20 cellular contexts compared by ENCODE assay signal in the genomic region with DNA sequence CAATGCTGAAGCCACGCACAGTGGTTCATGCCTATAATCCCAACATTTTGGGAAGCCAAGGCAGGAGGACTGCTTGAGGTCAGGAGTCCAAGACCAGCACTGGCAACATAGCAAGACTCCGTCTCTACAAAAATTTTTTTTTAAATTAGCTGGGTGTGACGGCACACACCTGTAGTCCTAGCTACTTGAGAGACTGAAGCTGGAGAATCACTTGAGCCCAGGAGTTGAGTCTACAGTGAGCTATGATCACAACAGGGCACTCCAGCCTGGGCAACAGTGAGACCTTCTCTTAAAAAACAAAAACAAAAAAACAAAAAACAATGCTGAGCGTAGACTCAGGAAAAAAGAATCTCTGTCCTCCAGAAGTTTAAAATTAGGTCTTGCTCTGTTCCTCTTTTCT. TPM values are rescaled to one million over a fixed set of nuclear protein-coding genes. Genes with fewer than 3 reads are reported as not detected.
A peak's percentile ranks its signal among the peaks of the same experiment; 100 is the strongest.
DNase-seq lines count a peak whose midpoint lies in the region; ATAC-seq and TF ChIP-seq lines count a peak whose summit lies in the region.
"Had no signal": no experiment of that assay in that cellular context is flagged by ENCODE, and none has a peak within 500 bp of the region (broad histone marks: within the 10 kb centered on the region; RNA-seq: fewer than 3 reads in every experiment).

No MANE protein-coding gene starts in this region.

- no peak overlapping the region for H4K5ac ChIP-seq in IMR-90 (ENCODE audit: low read depth, low read length)

- H2BK5ac ChIP-seq in IMR-90 (ENCODE audit: low read depth, low read length, poor library complexity, severe bottlenecking): peak overlapping the region; percentile 12

- no peak overlapping the region for H3K9ac ChIP-seq in IMR-90 (ENCODE audit: low read depth, low read length)

- H2AK5ac ChIP-seq in IMR-90 (ENCODE audit: low read depth, low read length): no peak overlapping the region

- no peak overlapping the region for H3K27ac ChIP-seq in CD4-positive, alpha-beta T cell (ENCODE audit: low read depth, low read length)
- H3K27ac ChIP-seq in IMR-90 (ENCODE audit: insufficient read depth, low read length) (no peak overlapping the region), caudate nucleus (ENCODE audit: low read depth, low read length) (peak overlapping the region; percentile 38), spleen (peak overlapping the region in 6 of 8 donors; percentile 24 to 100 (median 93)), heart right ventricle (peak overlapping the region in 3 of 10 donors; percentile 8 to 90 (median 17))
- H3K27ac ChIP-seq: prostate gland, SJSA1, suprapubic skin had no signal

- H3K27me3 ChIP-seq in CD4-positive, alpha-beta T cell (ENCODE audit: control insufficient read depth, insufficient read depth, low read length): no peaks in the 10 kb centered on the region
- no peaks in the 10 kb centered on the region for H3K27me3 ChIP-seq in IMR-90 (ENCODE audit: control insufficient read depth, insufficient read depth, low read length)
- no peaks in the 10 kb centered on the region for H3K27me3 ChIP-seq in spleen (replicated peaks in 1 of 7)
- H3K27me3 ChIP-seq in heart right ventricle: no peaks in the 10 kb centered on the region
- H3K27me3 ChIP-seq: adrenal gland, SJSA1, suprapubic skin had no signal

- H3K4ac ChIP-seq in IMR-90 (ENCODE audit: low read depth, low read length): no peak overlapping the region

- H2AFZ ChIP-seq in IMR-90 (replicated peaks; ENCODE audit: low read length, poor library complexity): no peak overlapping the region

- 90% methylated on average over 2 of the region's 4 CpGs; no CpG with 5 or more reads in 1 of the 2 experiments for WGBS in IMR-90 (ENCODE audit: extremely low coverage in 2 of 2, insufficient read length in 1 of 2), 2 experiments
- WGBS in spleen, 5 donors: 83 to 91% (median 86%) methylated on average over 4 of the region's 4 CpGs
- 89 to 94% methylated on average over 4 of the region's 4 CpGs for WGBS in heart right ventricle, 2 donors

- no peak overlapping the region for H3K14ac ChIP-seq in IMR-90 (replicated peaks; ENCODE audit: low read depth, low read length)

- peaks cover 34% of the 10 kb centered on the region for H3K36me3 ChIP-seq in IMR-90 (ENCODE audit: control insufficient read depth, insufficient read depth, low read length)
- H3K36me3 ChIP-seq in spleen: peaks cover 3 to 73% (median 41%) of the 10 kb centered on the region in 6 donors
- peaks cover 0 to 82% (median 16%) of the 10 kb centered on the region in 9 donors for H3K36me3 ChIP-seq in heart right ventricle
- H3K36me3 ChIP-seq: prostate gland had no signal

- TF ChIP-seq CTCF in CD4-positive, alpha-beta T cell (IDR thresholded peaks at IDR 0.05): no peak
- no peak for TF ChIP-seq CTCF in IMR-90 (conservative IDR thresholded peaks at IDR 0.05; ENCODE audit: low read depth, low read length)
- no peak for TF ChIP-seq CTCF in spleen (IDR thresholded peaks at IDR 0.05 in 8 of 11, conservative IDR thresholded peaks at IDR 0.05 in 3 of 11)
- TF ChIP-seq CTCF in heart right ventricle (IDR thresholded peaks at IDR 0.05): no peak

- no peak overlapping the region for H2BK20ac ChIP-seq in IMR-90 (ENCODE audit: low read depth, low read length)

- in situ Hi-C loops in IMR-90 (cut with MboI; ENCODE audit: low sequenced_read_pairs): no loop called here

- H4K8ac ChIP-seq in IMR-90 (ENCODE audit: low read depth in 2 of 2, low read length in 2 of 2): no peak overlapping the region

- H3K4me3 Mint-ChIP-seq in CD4-positive, alpha-beta T cell: no peak overlapping the region
- H3K4me3 Mint-ChIP-seq: WTC11 had no signal

- POLR2A ChIA-PET in CD4-positive, alpha-beta T cell (lab: Charles Lee): interaction anchor here (0.9 to 1.3 kb wide), 2 partner anchors 21 to 65 kb away, joined by 3 read pairs; no protein-coding TSS in a partner anchor
- POLR2A ChIA-PET in IMR-90 (lab: Charles Lee; ENCODE audit: unreplicated experiment): interaction anchor here (0.6 kb wide), 1 partner anchor 113 kb away, joined by 3 read pairs; no protein-coding TSS in a partner anchor

- H3K79me1 ChIP-seq in IMR-90 (ENCODE audit: low read depth in 1 of 2, low read length in 2 of 2): peaks cover 20 to 69% of the 10 kb centered on the region in 2 experiments

- H2BK15ac ChIP-seq in IMR-90 (ENCODE audit: low read depth, low read length): no peak overlapping the region

- no peak overlapping the region for H3K18ac ChIP-seq in IMR-90 (ENCODE audit: low read depth, low read length)

- peaks cover 35% of the 10 kb centered on the region for H4K20me1 ChIP-seq in IMR-90 (ENCODE audit: insufficient read depth, low read length)

- no peaks in the 10 kb centered on the region for H3K9me3 Mint-ChIP-seq in CD4-positive, alpha-beta T cell
- H3K9me3 Mint-ChIP-seq: WTC11 had no signal

- no peak overlapping the region for H3K56ac ChIP-seq in IMR-90 (ENCODE audit: extremely low read depth, insufficient read depth, low read length)

- TF ChIP-seq POLR2A in IMR-90 (IDR thresholded peaks at IDR 0.05; ENCODE audit: low read depth, low read length) (no peak), spleen (IDR thresholded peaks at IDR 0.05) (no peak)

- CTCF ChIA-PET in CD4-positive, alpha-beta T cell (lab: Charles Lee): no interaction called here
- CTCF ChIA-PET in IMR-90 (lab: Yijun Ruan, JAX): no interaction called here

- H3K27me3 Mint-ChIP-seq in CD4-positive, alpha-beta T cell: no peaks in the 10 kb centered on the region

- peaks cover 11% of the 10 kb centered on the region for H3K4me1 ChIP-seq in IMR-90 (ENCODE audit: control insufficient read depth, insufficient read depth, low read length)
- peaks cover 76 to 100% (median 95%) of the 10 kb centered on the region in 6 donors for H3K4me1 ChIP-seq in spleen
- peaks cover 0 to 97% (median 63%) of the 10 kb centered on the region in 9 donors for H3K4me1 ChIP-seq in heart right ventricle
- H3K4me1 ChIP-seq: prostate gland had no signal

- no TSS peak for BruUV-seq in IMR-90 (replicated peaks; lab: Mats Ljungman, UMichigan)

- H2BK120ac ChIP-seq in IMR-90 (ENCODE audit: low read depth, low read length): no peak overlapping the region

- dilution Hi-C loops in IMR-90 (cut with HindIII; ENCODE audit: low sequenced_read_pairs, unreplicated experiment): no loop called here

- no peak overlapping the region for H3K4me2 ChIP-seq in IMR-90 (ENCODE audit: low read depth, low read length)

- no peak overlapping the region for H3K4me3 ChIP-seq in IMR-90 (ENCODE audit: insufficient read depth, low read depth, low read length)
- H3K4me3 ChIP-seq in spleen: no peak overlapping the region
- H3K4me3 ChIP-seq in heart right ventricle: no peak overlapping the region
- H3K4me3 ChIP-seq: adrenal gland, prostate gland, SJSA1, suprapubic skin had no signal

- peaks cover 93% of the 10 kb centered on the region for H3K4me1 Mint-ChIP-seq in CD4-positive, alpha-beta T cell (ENCODE audit: low read depth)

- no peaks in the 10 kb centered on the region for H3K9me3 ChIP-seq in CD4-positive, alpha-beta T cell (ENCODE audit: control insufficient read depth, low read length)
- H3K9me3 ChIP-seq in IMR-90 (ENCODE audit: control insufficient read depth, insufficient read depth, low read length) (no peaks in the 10 kb centered on the region), spleen (no peaks in the 10 kb centered on the region), heart right ventricle (no peaks in the 10 kb centered on the region)
- H3K9me3 ChIP-seq: adrenal gland, prostate gland, SJSA1, suprapubic skin had no signal

- H3K36me3 Mint-ChIP-seq in CD4-positive, alpha-beta T cell (ENCODE audit: low read depth): peaks cover 88% of the 10 kb centered on the region

- H2AK9ac ChIP-seq in IMR-90 (replicated peaks; ENCODE audit: low read depth, low read length, poor library complexity): no peak overlapping the region

- peaks cover 8% of the 10 kb centered on the region for H3K9me1 ChIP-seq in IMR-90 (ENCODE audit: insufficient read depth, low read length)

- DNase-seq in CD4-positive, alpha-beta T cell: no peak
- no peak for DNase-seq in IMR-90
- DNase-seq in caudate nucleus (lab: John Stamatoyannopoulos, UW): no peak
- DNase-seq in spleen: no peak
- DNase-seq in heart right ventricle: no peak
- no peak for DNase-seq in foreskin melanocyte
- DNase-seq: activated CD8-positive, alpha-beta memory T cell treated with anti-CD3 and anti-CD28 coated beads for 24 hours; adrenal gland; erythroblast; GDM1; H7; NCI-H1436 treated with DMSO at 0.1 percent for 48 hours; NCI-H2171 treated with DMSO at 0.1 percent for 48 hours; NCI-H748 treated with DMSO at 0.1 percent for 48 hours; stimulated activated CD4-positive, alpha-beta T cell treated with anti-CD3 and anti-CD28 coated beads, Interleukin-4, amount 100 ng/mL, for 4 hours had no signal

- H3K27ac Mint-ChIP-seq in CD4-positive, alpha-beta T cell: peak overlapping the region; percentile 66

- H4K91ac ChIP-seq in IMR-90 (ENCODE audit: insufficient read depth, low read depth, low read length): no peak overlapping the region

- no peak for TF ChIP-seq RAD21 in IMR-90 (IDR thresholded peaks at IDR 0.05; ENCODE audit: low read length)

- intact Hi-C loops in CD4-positive, alpha-beta T cell (cut with DNase I, micrococcal nuclease): loop anchor here in 1 of 2 experiments (10.0 kb wide), 1 partner anchor 514 kb away; a partner anchor contains a TSS
- intact Hi-C loops in IMR-90 (cut with micrococcal nuclease) (no loop called here), spleen (cut with DNase I; ENCODE audit: low total_unique reads) (no loop called here), heart right ventricle (cut with DNase I) (loop anchor here in 3 of 10 donors (5.0 to 10.0 kb wide), 2 partner anchors 33 to 76 kb away; no protein-coding TSS in a partner anchor)

- 0 out of 2 replicates have a peak overlapping the region, but pooled peaks have one; percentile 4 for H3K23ac ChIP-seq in IMR-90 (ENCODE audit: low read depth, low read length)

- no peak for ATAC-seq in CD4-positive, alpha-beta T cell (ENCODE audit: poor library complexity)
- ATAC-seq in IMR-90 (ENCODE audit: low read depth) (no peak), HG02870 (IDR thresholded peaks at IDR 0.05; ENCODE audit: unreplicated experiment) (no peak), heart right ventricle (no peak)
- ATAC-seq: WTC11 had no signal

TF ChIP-seq in IMR-90, 13 proteins besides CTCF, POLR2A, EP300 and RAD21 (continues in another document):
- TF ChIP-seq SMC3 (IDR thresholded peaks at IDR 0.05; ENCODE audit: low read depth, low read length) (no peak), MXI1 (IDR thresholded peaks at IDR 0.05; ENCODE audit: borderline replicate concordance, low read depth, low read length) (no peak), RFX5 (IDR thresholded peaks at IDR 0.05; ENCODE audit: low read depth, low read length) (no peak)

RNA-seq across cellular contexts. Expression of a gene that starts 6.1 kb away (rescaled TPM):
- total RNA-seq in CD4-positive, alpha-beta T cell: 100 to 1,000 TPM; 128 to 131 TPM
- total RNA-seq in IMR-90 (2012; rRNA removed) (37.6 and 57.2 TPM in 2 replicates), spleen (100 to 1,000 TPM in 3 of 7 donors, 10 to 100 TPM in 4; 69.5 to 125 (median 84.5) TPM), heart right ventricle (10 to 100 TPM; 17.5 to 35.4 (median 20.9) TPM)
- polyA plus RNA-seq in IMR-90 (2012; rRNA removed) (11.3 and 13.8 TPM in 2 replicates), spleen (10 to 100 TPM; 20.5 to 37.5 (median 25.4) TPM), heart right ventricle (10 to 100 TPM in 1 of 2 donors, 1 to 10 TPM in 1; 9.2 to 10.5 TPM)
- polyA plus RNA-seq in IMR-90 (2012; cell fraction: cytosol; rRNA removed): 3.5 and 3.9 TPM in 2 replicates
- 2.6 and 9.4 TPM in 2 replicates for polyA plus RNA-seq in IMR-90 (2012; cell fraction: nucleus; rRNA removed; ENCODE audit: low replicate concordance)

Comparison
In these comparisons a context has a peak if more than half of its experiments do, and no peak if none do; other contexts are left out.
1. H3K27ac ChIP-seq: peak in caudate nucleus (single experiment) and spleen (6 of 8); none in CD4-positive, alpha-beta T cell (single experiment) and IMR-90 (single experiment).